ENCODE assay signal across 21 cellular contexts in the genomic region with DNA sequence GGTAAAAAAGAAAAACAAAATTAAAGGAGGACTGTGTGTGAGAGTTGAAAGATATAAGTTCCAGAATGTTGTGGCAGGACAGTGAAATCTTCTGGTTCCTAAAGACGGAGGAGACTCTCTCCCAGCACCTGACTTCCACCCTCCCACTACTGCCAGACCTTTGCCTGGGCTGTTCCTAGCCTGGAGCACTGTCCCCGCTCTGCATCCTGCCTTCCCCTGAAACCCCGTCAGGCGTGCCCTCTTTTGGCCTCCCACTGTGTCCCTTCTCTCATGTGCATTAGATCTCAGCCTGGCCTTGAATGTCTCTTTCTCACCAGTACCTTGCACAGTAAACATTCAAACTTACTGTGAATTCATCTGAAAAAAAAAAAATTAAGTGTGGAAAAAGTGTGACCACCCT.
DNase-seq lines count a peak whose midpoint lies in the region; ATAC-seq, FAIRE-seq and TF ChIP-seq lines count a peak whose summit lies in the region.
"Had no signal": no experiment of that assay in that cellular context is flagged by ENCODE, and none has a peak within 500 bp of the region (broad histone marks: within the 10 kb centered on the region; RNA-seq: fewer than 3 reads in every experiment).

No MANE protein-coding gene starts in this region.

- H3K4me1 Mint-ChIP-seq in activated CD4-positive, alpha-beta T cell treated with anti-CD3 and anti-CD28 coated beads, Interleukin-2, amount 10 ng/mL, durations not matched to agents 24 days and 14 days, result peaks cover 7% of the 10 kb centered on the region
- H3K4me1 Mint-ChIP-seq in osteocyte (ENCODE audit: unreplicated experiment) (peaks cover 20% of the 10 kb centered on the region), chondrocyte (ENCODE audit: low read depth) (peaks cover 10% of the 10 kb centered on the region)
- H3K4me1 Mint-ChIP-seq: IgD-negative memory B cell had no signal

- TF ChIP-seq RAD21 in GM12878 (IDR thresholded peaks at IDR 0.05; ENCODE audit: insufficient read depth, low read depth, low read length), result no peak

- no peak for TF ChIP-seq CTCF in GM12878 (IDR thresholded peaks at IDR 0.05 in 2 of 3, conservative IDR thresholded peaks at IDR 0.05 in 1 of 3; ENCODE audit: control insufficient read depth in 2 of 3, extremely low read depth in 1 of 3, insufficient read depth in 1 of 3, low read depth in 3 of 3, low read length in 3 of 3)
- TF ChIP-seq CTCF in osteocyte (IDR thresholded peaks at IDR 0.05), result no peak
- no peak for TF ChIP-seq CTCF in chondrocyte (IDR thresholded peaks at IDR 0.05)

- 75% methylated on average over 4 of the region's 4 CpGs for WGBS in GM12878 (ENCODE audit: insufficient coverage, insufficient replicate concordance, low lambda C conversion rate, missing lambda C conversion rate)

- no peaks in the 10 kb centered on the region for H3K9me3 ChIP-seq in GM12878 (replicated peaks; ENCODE audit: control insufficient read depth, insufficient read depth, low read length)

- no peaks in the 10 kb centered on the region for H3K27me3 Mint-ChIP-seq in activated CD4-positive, alpha-beta T cell treated with anti-CD3 and anti-CD28 coated beads, Interleukin-2, amount 10 ng/mL, durations not matched to agents 24 days and 14 days
- H3K27me3 Mint-ChIP-seq in osteocyte (ENCODE audit: unreplicated experiment) (no peaks in the 10 kb centered on the region), chondrocyte (ENCODE audit: low read depth) (no peaks in the 10 kb centered on the region)
- H3K27me3 Mint-ChIP-seq: IgD-negative memory B cell had no signal

- no peak overlapping the region for H3K4me3 ChIP-seq in GM12878

- in situ Hi-C loops in GM12878 (cut with MboI), result no loop called here

- H3K4me2 ChIP-seq in GM12878 (ENCODE audit: control insufficient read depth, insufficient read depth), result no peak overlapping the region

- intact Hi-C loops in activated CD4-positive, alpha-beta T cell treated with anti-CD3 and anti-CD28 coated beads, Interleukin-2, amount 10 ng/mL, durations not matched to agents 24 days and 14 days (cut with micrococcal nuclease), result no loop called here
- intact Hi-C loops in GM12878 (cut with micrococcal nuclease; ENCODE audit: unreplicated experiment), result no loop called here

- no peak for TF ChIP-seq EP300 in GM12878 (IDR thresholded peaks at IDR 0.05; ENCODE audit: borderline replicate concordance in 1 of 2, control insufficient read depth in 1 of 2, low read depth in 2 of 2, low read length in 2 of 2)

- no peak overlapping the region for H3K4me3 Mint-ChIP-seq in activated CD4-positive, alpha-beta T cell treated with anti-CD3 and anti-CD28 coated beads, Interleukin-2, amount 10 ng/mL, durations not matched to agents 24 days and 14 days
- H3K4me3 Mint-ChIP-seq in osteocyte (ENCODE audit: unreplicated experiment), result no peak overlapping the region
- H3K4me3 Mint-ChIP-seq in chondrocyte (ENCODE audit: unreplicated experiment), result no peak overlapping the region
- H3K4me3 Mint-ChIP-seq: IgD-negative memory B cell had no signal

- H3K27me3 ChIP-seq in GM12878 (replicated peaks in 1 of 2; ENCODE audit: control insufficient read depth in 2 of 2, insufficient read depth in 2 of 2, low read length in 1 of 2), result no peaks in the 10 kb centered on the region

- no peaks in the 10 kb centered on the region for H3K79me2 ChIP-seq in GM12878 (ENCODE audit: control insufficient read depth, insufficient read depth, low read length)

- POLR2A ChIA-PET in GM12878 (lab: Charles Lee), result interaction anchor here (1.2 kb wide), 1 partner anchor 15 kb away, joined by 12 read pairs; no protein-coding TSS in a partner anchor

- peaks cover 2 to 6% of the 10 kb centered on the region in 2 experiments; a peak in 3 of 4 replicates for H3K36me3 ChIP-seq in GM12878 (ENCODE audit: control insufficient read depth in 2 of 2, insufficient read depth in 2 of 2, low read length in 1 of 2)

- H3K36me3 Mint-ChIP-seq in activated CD4-positive, alpha-beta T cell treated with anti-CD3 and anti-CD28 coated beads, Interleukin-2, amount 10 ng/mL, durations not matched to agents 24 days and 14 days (ENCODE audit: low read depth), result peaks cover 36% of the 10 kb centered on the region
- H3K36me3 Mint-ChIP-seq in osteocyte (ENCODE audit: unreplicated experiment) (peaks cover 63% of the 10 kb centered on the region), chondrocyte (ENCODE audit: low read depth) (peaks cover 48% of the 10 kb centered on the region)

- no peak for ATAC-seq in GM12878
- ATAC-seq in GM19035 (IDR thresholded peaks at IDR 0.05; ENCODE audit: unreplicated experiment), result no peak
- ATAC-seq: HCT116 had no signal

- RAD21 ChIA-PET in GM12878 (lab: Charles Lee; ENCODE audit: unreplicated experiment), result no interaction called here

- H3K9me3 Mint-ChIP-seq in activated CD4-positive, alpha-beta T cell treated with anti-CD3 and anti-CD28 coated beads, Interleukin-2, amount 10 ng/mL, durations not matched to agents 24 days and 14 days, result no peaks in the 10 kb centered on the region
- H3K9me3 Mint-ChIP-seq in osteocyte (ENCODE audit: unreplicated experiment) (no peaks in the 10 kb centered on the region), chondrocyte (ENCODE audit: low read depth) (no peaks in the 10 kb centered on the region)
- H3K9me3 Mint-ChIP-seq: IgD-negative memory B cell had no signal

- no peaks in the 10 kb centered on the region for H3K4me1 ChIP-seq in GM12878 (ENCODE audit: control insufficient read depth, insufficient read depth, low read length)

- BruUV-seq in GM12878 (replicated peaks; lab: Mats Ljungman, UMichigan), result TSS peak; percentile 21

- no peak for TF ChIP-seq POLR2A in GM12878 (IDR thresholded peaks at IDR 0.05; ENCODE audit: low read depth, low read length)

- peak; percentile 34 for DNase-seq in activated CD4-positive, alpha-beta T cell treated with anti-CD3 and anti-CD28 coated beads, Interleukin-2, amount 10 ng/mL, durations not matched to agents 24 days and 14 days
- no peak for DNase-seq in activated CD4-positive, alpha-beta T cell treated with anti-CD3 and anti-CD28 coated beads, Interleukin-2, amount 50 U/mL, for 1 hour
- no peak for DNase-seq in GM12878 (ENCODE audit: low read depth, low spot score)
- DNase-seq in iPS DF 19.7 (ENCODE audit: low read depth, low spot score), result peak; percentile 15
- DNase-seq in osteocyte (ENCODE audit: extremely low spot score, unreplicated experiment), result no peak
- no peak for DNase-seq in chondrocyte (ENCODE audit: low spot score)
- DNase-seq in H4 (ENCODE audit: low spot score), result no peak
- DNase-seq: AML-193, Karpas-422, NCI-H1048, NCI-H1436, NCI-H1930, NCI-H345, NCI-H524 treated with DMSO at 0.1 percent for 48 hours had no signal

- FAIRE-seq in GM12878 (lab: Jason Lieb, UNC), result no peak
- FAIRE-seq: D721Med, HTR-8/SVneo had no signal

- H3K9ac ChIP-seq in GM12878 (ENCODE audit: control insufficient read depth, insufficient read depth, low read length), result no peak overlapping the region

- H3K27ac Mint-ChIP-seq in activated CD4-positive, alpha-beta T cell treated with anti-CD3 and anti-CD28 coated beads, Interleukin-2, amount 10 ng/mL, durations not matched to agents 24 days and 14 days, result no peak overlapping the region
- H3K27ac Mint-ChIP-seq in osteocyte (ENCODE audit: unreplicated experiment) (peak overlapping the region; percentile 37), chondrocyte (ENCODE audit: unreplicated experiment) (no peak overlapping the region)

- SMC1A ChIA-PET in GM12878 (lab: Charles Lee; ENCODE audit: uncharacterized antibody, unreplicated experiment), result interaction anchor here (1.5 kb wide), 1 partner anchor 9 kb away, joined by 3 read pairs; no protein-coding TSS in a partner anchor

- H3K27ac ChIP-seq in GM12878 (ENCODE audit: control insufficient read depth, insufficient read depth), result no peak overlapping the region
- H3K27ac ChIP-seq: 22Rv1, C4-2B had no signal

- no peak overlapping the region for H2AFZ ChIP-seq in GM12878 (ENCODE audit: control insufficient read depth, low read depth, low read length)

- CTCF ChIA-PET in GM12878 (lab: Yijun Ruan, JAX), result interaction anchor here (0.6 kb wide), 1 partner anchor 35 kb away, joined by 3 read pairs; no protein-coding TSS in a partner anchor

- no peaks in the 10 kb centered on the region for H4K20me1 ChIP-seq in GM12878 (ENCODE audit: control insufficient read depth, insufficient read depth)

TF ChIP-seq in GM12878, 131 proteins besides CTCF, POLR2A, EP300 and RAD21 (continues in another document):
- TF ChIP-seq SMC3 (IDR thresholded peaks at IDR 0.05; ENCODE audit: borderline replicate concordance, low read length) (no peak), PML (IDR thresholded peaks at IDR 0.05; ENCODE audit: low read length) (no peak), SMAD1 (IDR thresholded peaks at IDR 0.05; ENCODE audit: low read depth, partially characterized antibody) (no peak), IRF4 (IDR thresholded peaks at IDR 0.05; ENCODE audit: low read depth, low read length) (no peak), STAT1 (conservative IDR thresholded peaks at IDR 0.05) (no peak), NBN (IDR thresholded peaks at IDR 0.05) (no peak), BCL11A (IDR thresholded peaks at IDR 0.05; ENCODE audit: low read depth, low read length) (no peak), TCF7 (IDR thresholded peaks at IDR 0.05; ENCODE audit: borderline replicate concordance) (no peak), NFIC (IDR thresholded peaks at IDR 0.05; ENCODE audit: low read depth, low read length) (no peak), ETV6 (conservative IDR thresholded peaks at IDR 0.05 in 1 of 2, IDR thresholded peaks at IDR 0.05 in 1 of 2; ENCODE audit: borderline replicate concordance in 1 of 2, low read depth in 1 of 2) (no peak), YBX1 (IDR thresholded peaks at IDR 0.05) (no peak)
- TF ChIP-seq, protein P1, sequence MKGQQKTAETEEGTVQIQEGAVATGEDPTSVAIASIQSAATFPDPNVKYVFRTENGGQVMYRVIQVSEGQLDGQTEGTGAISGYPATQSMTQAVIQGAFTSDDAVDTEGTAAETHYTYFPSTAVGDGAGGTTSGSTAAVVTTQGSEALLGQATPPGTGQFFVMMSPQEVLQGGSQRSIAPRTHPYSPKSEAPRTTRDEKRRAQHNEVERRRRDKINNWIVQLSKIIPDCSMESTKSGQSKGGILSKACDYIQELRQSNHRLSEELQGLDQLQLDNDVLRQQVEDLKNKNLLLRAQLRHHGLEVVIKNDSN (IDR thresholded peaks at IDR 0.05; ENCODE audit: borderline replicate concordance, extremely low read length, insufficient read depth, low read depth, low read length), result no peak

Comparison
In these comparisons a context has a peak if more than half of its experiments do, and no peak if none do; other contexts are left out.
1. DNase-seq: peak in activated CD4-positive, alpha-beta T cell treated with anti-CD3 and anti-CD28 coated beads, Interleukin-2, amount 10 ng/mL, durations not matched to agents 24 days and 14 days (single experiment) and iPS DF 19.7 (single experiment); none in activated CD4-positive, alpha-beta T cell treated with anti-CD3 and anti-CD28 coated beads, Interleukin-2, amount 50 U/mL, for 1 hour (single experiment), GM12878 (single experiment), osteocyte (single experiment), chondrocyte (single experiment) and H4 (single experiment).